9 cellular contexts compared by ENCODE assay signal in the genomic region with DNA sequence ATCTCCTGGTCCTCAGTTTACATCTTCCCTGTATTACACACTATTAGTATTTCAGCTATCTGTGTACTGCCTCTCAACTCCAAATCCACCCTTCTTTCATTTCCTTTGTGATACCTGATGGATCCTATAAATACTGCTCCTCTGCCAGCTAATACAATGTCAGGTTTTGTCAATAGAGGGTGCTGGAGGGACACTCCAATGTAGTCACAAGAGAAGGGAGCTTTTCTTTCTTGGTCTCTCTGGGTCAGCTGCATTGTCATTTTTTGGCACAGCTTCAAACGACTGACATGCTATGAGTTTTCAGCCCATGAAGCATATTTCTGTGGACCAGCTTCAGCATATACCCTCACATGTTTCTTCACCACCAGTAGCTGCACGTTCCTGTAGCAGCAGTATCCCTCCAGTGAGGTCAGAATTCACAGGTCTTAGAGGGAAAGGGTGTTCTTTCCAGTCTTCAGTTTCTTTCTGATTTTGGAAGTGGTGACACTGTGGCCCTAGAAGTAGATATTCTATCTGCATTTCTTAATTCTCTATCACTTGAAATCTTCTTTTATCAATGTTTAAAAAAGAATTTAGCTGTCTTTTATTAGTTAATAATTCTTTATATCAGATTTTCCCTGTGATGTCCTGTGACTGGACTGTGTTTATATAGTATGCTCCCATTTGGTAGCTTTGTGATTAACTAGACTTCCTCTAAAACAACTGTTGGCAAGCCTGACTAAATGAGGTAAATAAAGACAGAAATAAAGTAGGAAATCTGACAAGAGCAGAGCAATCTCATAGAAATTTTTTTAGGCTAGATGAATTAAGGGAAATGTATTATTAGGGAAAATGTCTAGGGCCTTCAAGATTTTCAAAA.
DNase-seq lines count a peak whose midpoint lies in the region; ATAC-seq, FAIRE-seq and TF ChIP-seq lines count a peak whose summit lies in the region.
"Had no signal": no experiment of that assay in that cellular context is flagged by ENCODE, and none has a peak within 500 bp of the region (broad histone marks: within the 10 kb centered on the region; RNA-seq: fewer than 3 reads in every experiment).

No MANE protein-coding gene starts in this region.

- peak; percentile 62 for ATAC-seq in GM18498 (IDR thresholded peaks at IDR 0.05; ENCODE audit: unreplicated experiment)
- ATAC-seq in activated T-cell treated with anti-CD3 and anti-CD28 coated beads, Interleukin-2, amount 50 U/mL, for 4 hours: no peak

- TF ChIP-seq CTCF in hepatocyte (IDR thresholded peaks at IDR 0.05; ENCODE audit: poor library complexity): peak; percentile 66

- no peaks in the 10 kb centered on the region for H3K4me1 ChIP-seq in SJCRH30
- H3K4me1 ChIP-seq in hepatocyte (ENCODE audit: insufficient read depth): no peaks in the 10 kb centered on the region

- H3K4me3 ChIP-seq in SJCRH30 (no peak overlapping the region), hepatocyte (no peak overlapping the region)

- no peaks in the 10 kb centered on the region for H3K27me3 Mint-ChIP-seq in activated CD4-positive, alpha-beta T cell treated with anti-CD3 and anti-CD28 coated beads, Interleukin-2, amount 10 ng/mL, durations not matched to agents 24 days and 14 days
- no peaks in the 10 kb centered on the region for H3K27me3 Mint-ChIP-seq in activated T-cell treated with anti-CD3 and anti-CD28 coated beads, Interleukin-2, amount 50 U/mL, for 4 hours (ENCODE audit: low read depth)

- H2AFZ ChIP-seq in hepatocyte: no peak overlapping the region

- TF ChIP-seq POLR2A in GM12891 (IDR thresholded peaks at IDR 0.05; ENCODE audit: low read depth, low read length): no peak

- peak; percentile 80 for DNase-seq in HT-29 (ENCODE audit: low spot score)
- peak; percentile 26 to 66 for DNase-seq in SJCRH30
- peak; percentile 66 for DNase-seq in hepatocyte (ENCODE audit: low spot score)
- no peak for DNase-seq in activated CD4-positive, alpha-beta T cell treated with anti-CD3 and anti-CD28 coated beads, Interleukin-2, amount 10 ng/mL, durations not matched to agents 24 days and 14 days
- no peak for DNase-seq in activated CD4-positive, alpha-beta T cell treated with anti-CD3 and anti-CD28 coated beads, Interleukin-2, amount 50 U/mL, for 4 hours
- no peak for DNase-seq in GM12891 (ENCODE audit: insufficient read length, low spot score)
- no peak for DNase-seq in activated T-cell treated with anti-CD3 and anti-CD28 coated beads, Interleukin-2, amount 50 U/mL, for 4 hours

- H3K4me1 Mint-ChIP-seq in activated CD4-positive, alpha-beta T cell treated with anti-CD3 and anti-CD28 coated beads, Interleukin-2, amount 10 ng/mL, durations not matched to agents 24 days and 14 days: no peaks in the 10 kb centered on the region
- no peaks in the 10 kb centered on the region for H3K4me1 Mint-ChIP-seq in activated T-cell treated with anti-CD3 and anti-CD28 coated beads, Interleukin-2, amount 50 U/mL, for 4 hours (ENCODE audit: low read depth)

- H3K27ac Mint-ChIP-seq in activated CD4-positive, alpha-beta T cell treated with anti-CD3 and anti-CD28 coated beads, Interleukin-2, amount 10 ng/mL, durations not matched to agents 24 days and 14 days: no peak overlapping the region

- H3K9me3 ChIP-seq in SJCRH30 (replicated peaks) (no peaks in the 10 kb centered on the region), hepatocyte (ENCODE audit: low read depth) (no peaks in the 10 kb centered on the region)

- no peaks in the 10 kb centered on the region for H3K36me3 ChIP-seq in SJCRH30
- H3K36me3 ChIP-seq in hepatocyte (replicated peaks; ENCODE audit: insufficient read depth, low read depth): no peaks in the 10 kb centered on the region

- H3K4me2 ChIP-seq in hepatocyte: peak overlapping the region; percentile 15

- no peak overlapping the region for H3K27ac ChIP-seq in SJCRH30
- H3K27ac ChIP-seq in hepatocyte: no peak overlapping the region

- WGBS in hepatocyte (ENCODE audit: low lambda C conversion rate, missing lambda C conversion rate): 5% methylated on average over 2 of the region's 2 CpGs

- no peak overlapping the region for H3K4me3 Mint-ChIP-seq in activated CD4-positive, alpha-beta T cell treated with anti-CD3 and anti-CD28 coated beads, Interleukin-2, amount 10 ng/mL, durations not matched to agents 24 days and 14 days
- H3K4me3 Mint-ChIP-seq in activated T-cell treated with anti-CD3 and anti-CD28 coated beads, Interleukin-2, amount 50 U/mL, for 4 hours: no peak overlapping the region

- no peaks in the 10 kb centered on the region for H4K20me1 ChIP-seq in hepatocyte (ENCODE audit: insufficient read depth, poor library complexity, severe bottlenecking)

- intact Hi-C loops in activated CD4-positive, alpha-beta T cell treated with anti-CD3 and anti-CD28 coated beads, Interleukin-2, amount 10 ng/mL, durations not matched to agents 24 days and 14 days (cut with micrococcal nuclease): no loop called here

- H3K9me2 ChIP-seq in hepatocyte (replicated peaks; ENCODE audit: insufficient read depth): no peaks in the 10 kb centered on the region

- H3K9me3 Mint-ChIP-seq in activated CD4-positive, alpha-beta T cell treated with anti-CD3 and anti-CD28 coated beads, Interleukin-2, amount 10 ng/mL, durations not matched to agents 24 days and 14 days: no peaks in the 10 kb centered on the region
- H3K9me3 Mint-ChIP-seq in activated T-cell treated with anti-CD3 and anti-CD28 coated beads, Interleukin-2, amount 50 U/mL, for 4 hours: peaks cover 10% of the 10 kb centered on the region

- no peaks in the 10 kb centered on the region for H3K79me2 ChIP-seq in hepatocyte

- FAIRE-seq in GM12891 (lab: Jason Lieb, UNC): no peak
- FAIRE-seq: islet of Langerhans had no signal

- H3K27me3 ChIP-seq in SJCRH30: 0 out of 2 replicates have a peak, but pooled peaks cover 3% of the 10 kb centered on the region
- no peaks in the 10 kb centered on the region for H3K27me3 ChIP-seq in hepatocyte

- H3K36me3 Mint-ChIP-seq in activated CD4-positive, alpha-beta T cell treated with anti-CD3 and anti-CD28 coated beads, Interleukin-2, amount 10 ng/mL, durations not matched to agents 24 days and 14 days (ENCODE audit: low read depth): no peaks in the 10 kb centered on the region
- no peaks in the 10 kb centered on the region for H3K36me3 Mint-ChIP-seq in activated T-cell treated with anti-CD3 and anti-CD28 coated beads, Interleukin-2, amount 50 U/mL, for 4 hours (ENCODE audit: insufficient read depth)

TF ChIP-seq in GM12891, 5 proteins besides CTCF, POLR2A, EP300 and RAD21:
- TF ChIP-seq SPI1 (IDR thresholded peaks at IDR 0.05; ENCODE audit: low read depth, low read length) (no peak), POLR2AphosphoS5 (IDR thresholded peaks at IDR 0.05; ENCODE audit: low read depth, low read length) (no peak), TAF1 (IDR thresholded peaks at IDR 0.05; ENCODE audit: low read depth, low read length) (no peak)
TF ChIP-seq in GM12891: peak in this region for 0.

Comparison
In these comparisons a context has a peak if more than half of its experiments do, and no peak if none do; other contexts are left out.
1. DNase-seq: peak in HT-29 (single experiment), SJCRH30 (2 of 2) and hepatocyte (single experiment); none in activated CD4-positive, alpha-beta T cell treated with anti-CD3 and anti-CD28 coated beads, Interleukin-2, amount 10 ng/mL, durations not matched to agents 24 days and 14 days (single experiment), activated CD4-positive, alpha-beta T cell treated with anti-CD3 and anti-CD28 coated beads, Interleukin-2, amount 50 U/mL, for 4 hours (0 of 2), GM12891 (single experiment) and activated T-cell treated with anti-CD3 and anti-CD28 coated beads, Interleukin-2, amount 50 U/mL, for 4 hours (single experiment).